19 cellular contexts compared by ENCODE assay signal in genomic region chr5:1282139-1282992, GRCh38. TPM values are rescaled to one million over a fixed set of nuclear protein-coding genes. Genes with fewer than 3 reads are reported as not detected.
A peak's percentile ranks its signal among the peaks of the same experiment; 100 is the strongest.
DNase-seq lines count a peak whose midpoint lies in the region; ATAC-seq, FAIRE-seq and TF ChIP-seq lines count a peak whose summit lies in the region.
"Had no signal": no experiment of that assay in that cellular context is flagged by ENCODE, and none has a peak within 500 bp of the region (broad histone marks: within the 10 kb centered on the region; RNA-seq: fewer than 3 reads in every experiment).

No MANE protein-coding gene starts in this region.

- CTCF ChIA-PET in H1 (lab: Charles Lee; ENCODE audit: partially characterized antibody), result interaction anchor here (0.6 kb wide), 2 partner anchors 92 to 106 kb away, joined by 3 read pairs; no protein-coding TSS in a partner anchor

- H3K27ac ChIP-seq in H9 (ENCODE audit: insufficient read length, low read depth, low read length) (no peak overlapping the region), H1 (ENCODE audit: low read depth, low read length) (no peak overlapping the region), osteoblast (ENCODE audit: low read depth, low read length) (no peak overlapping the region), GM23248 (no peak overlapping the region)
- H3K27ac ChIP-seq: uterus had no signal

- no peak overlapping the region for H3K4me3 ChIP-seq in H1 (ENCODE audit: extremely low read depth in 1 of 4, insufficient read depth in 2 of 4, low read depth in 3 of 4, low read length in 4 of 4)
- no peak overlapping the region for H3K4me3 ChIP-seq in osteoblast (ENCODE audit: insufficient read depth, low read length)
- no peak overlapping the region for H3K4me3 ChIP-seq in GM23248
- H3K4me3 ChIP-seq: GM23338, uterus had no signal

- no peak overlapping the region for H3K4ac ChIP-seq in H9 (ENCODE audit: low read depth, low read length)
- H3K4ac ChIP-seq in H1 (replicated peaks; ENCODE audit: insufficient read length, low read depth, low read length), result no peak overlapping the region

- no peaks in the 10 kb centered on the region for H3F3A ChIP-seq in GM23248 (ENCODE audit: insufficient read depth)

- no peaks in the 10 kb centered on the region for H3K23me2 ChIP-seq in H9 (ENCODE audit: insufficient read length, low read depth, low read length, poor library complexity, severe bottlenecking)
- H3K23me2 ChIP-seq in H1 (ENCODE audit: low read depth, low read length), result no peaks in the 10 kb centered on the region

- in situ Hi-C loops in GM23248 (cut with MboI), result no loop called here

- H4K8ac ChIP-seq in H9 (replicated peaks; ENCODE audit: insufficient read length, low read depth, low read length) (no peak overlapping the region), H1 (ENCODE audit: extremely low read depth, insufficient read depth, low read length) (peak overlapping the region; percentile 57; the same call in 1 of the 2 replicates)

- H3K4me1 Mint-ChIP-seq in H9, result no peaks in the 10 kb centered on the region
- H3K4me1 Mint-ChIP-seq: GM23338; naive thymus-derived CD8-positive, alpha-beta T cell had no signal

- H2BK5ac ChIP-seq in H9 (ENCODE audit: insufficient read length, low read length) (no peak overlapping the region), H1 (ENCODE audit: low read depth, low read length) (no peak overlapping the region; the same call in 1 of the 2 replicates)

- H3K4me2 ChIP-seq in H9 (ENCODE audit: insufficient read depth, insufficient read length, low read length) (no peak overlapping the region), H1 (ENCODE audit: insufficient read depth in 1 of 2, low read depth in 2 of 2, low read length in 2 of 2) (no peak overlapping the region), osteoblast (ENCODE audit: insufficient read depth, low read length) (no peak overlapping the region), GM23248 (ENCODE audit: unreplicated experiment) (no peak overlapping the region)
- H3K4me2 ChIP-seq: GM23338 had no signal

- no peak overlapping the region for H2BK120ac ChIP-seq in H9 (ENCODE audit: low read depth, low read length, poor library complexity, severe bottlenecking)
- H2BK120ac ChIP-seq in H1 (replicated peaks; ENCODE audit: low read depth, low read length), result no peak overlapping the region

- H2AFZ ChIP-seq in H9 (ENCODE audit: low read length), result no peak overlapping the region
- H2AFZ ChIP-seq in H1 (ENCODE audit: low read length), result no peak overlapping the region
- H2AFZ ChIP-seq in osteoblast (ENCODE audit: low read length), result no peak overlapping the region
- no peak overlapping the region for H2AFZ ChIP-seq in GM23248
- H2AFZ ChIP-seq: GM23338 had no signal

- H3K14ac ChIP-seq in H9 (ENCODE audit: insufficient read depth, low read length), result no peak overlapping the region
- H3K14ac ChIP-seq in H1 (ENCODE audit: insufficient read length), result no peak overlapping the region

- no peak for TF ChIP-seq POLR2A in H1 (IDR thresholded peaks at IDR 0.05; ENCODE audit: control extremely low read depth in 1 of 2, low read depth in 2 of 2, low read length in 2 of 2)

- H3K23ac ChIP-seq in H9 (ENCODE audit: insufficient read length, low read depth, low read length) (no peak overlapping the region), H1 (ENCODE audit: insufficient read length) (no peak overlapping the region)

- peaks cover 0 to 18% (median 8%) of the 10 kb centered on the region in 4 experiments; a peak in 4 of 8 replicates for H3K36me3 ChIP-seq in H1 (ENCODE audit: control insufficient read depth in 2 of 4, insufficient read depth in 4 of 4, low read length in 3 of 4)
- no peaks in the 10 kb centered on the region for H3K36me3 ChIP-seq in osteoblast (ENCODE audit: insufficient read depth, low read length)
- H3K36me3 ChIP-seq in GM23248 (ENCODE audit: low read depth), result no peaks in the 10 kb centered on the region
- H3K36me3 ChIP-seq: uterus had no signal

- no peak overlapping the region for H2BK12ac ChIP-seq in H9 (ENCODE audit: insufficient read length, low read depth, low read length)
- H2BK12ac ChIP-seq in H1 (ENCODE audit: low read depth, low read length), result no peak overlapping the region

- H3K9ac ChIP-seq in H9 (ENCODE audit: extremely low read depth, insufficient read length, low read length) (no peak overlapping the region), H1 (replicated peaks in 1 of 4; ENCODE audit: extremely low read depth in 1 of 4, low read depth in 3 of 4, low read length in 3 of 4) (no peak overlapping the region), GM23248 (no peak overlapping the region)

- H3K56ac ChIP-seq in H9 (ENCODE audit: insufficient read length, low read depth, low read length) (no peak overlapping the region), H1 (replicated peaks; ENCODE audit: insufficient read length, low read depth, low read length) (no peak overlapping the region)

- POLR2A ChIA-PET in H1 (lab: Charles Lee; ENCODE audit: partially characterized antibody), result interaction anchor here (0.6 kb wide), 1 partner anchor 67 kb away, joined by 3 read pairs; no protein-coding TSS in a partner anchor

- H4K20me1 ChIP-seq in H9 (ENCODE audit: control insufficient read depth, insufficient read depth, insufficient read length) (peaks cover 4% of the 10 kb centered on the region), H1 (replicated peaks in 1 of 2; ENCODE audit: control insufficient read depth in 1 of 2, insufficient read depth in 2 of 2, low read length in 2 of 2) (peaks cover 6 to 12% of the 10 kb centered on the region in 2 experiments), osteoblast (ENCODE audit: insufficient read depth, low read length) (no peaks in the 10 kb centered on the region), GM23248 (ENCODE audit: insufficient read depth) (no peaks in the 10 kb centered on the region)

- no peak overlapping the region for H4K5ac ChIP-seq in H9 (ENCODE audit: insufficient read length, low read depth, low read length)
- no peak overlapping the region for H4K5ac ChIP-seq in H1 (ENCODE audit: insufficient read length, low read depth, low read length)

- H3K27ac Mint-ChIP-seq in H9, result peak overlapping the region in 2 of 3 experiments; percentile 24 to 63; a peak in 1 of 7 replicates
- H3K27ac Mint-ChIP-seq: activated T-helper 2 cell treated with anti-CD3 and anti-CD28 coated beads, Interferon-gamma antibody, Interleukin-2, Interleukin-4, amounts not matched to agents 10 μg/mL and 5 μg/mL and 100 μg/mL, durations not matched to agents 14 hours and 24 hours and 36 hours; GM23338 had no signal

- DNase-seq in H9 (peak; percentile 22), NCI-H2029 (lab: John Stamatoyannopoulos, UW) (peak; percentile 22), H1 (ENCODE audit: low read depth in 1 of 2, low spot score in 2 of 2) (no peak), osteoblast (ENCODE audit: insufficient read length, low spot score, missing footprints) (peak; percentile 80), GM23248 (no peak)
- no peak for DNase-seq in stimulated activated naive CD8-positive, alpha-beta T cell treated with anti-CD3 and anti-CD28 coated beads, Interleukin-15, Interleukin-2, amounts not matched to agents 100 U/mL and 50 U/mL, for 24 hours
- DNase-seq: activated CD4-positive, alpha-beta T cell treated with anti-CD3 and anti-CD28 coated beads, Interleukin-2, amount 50 U/mL, for 4 hours; GF-D8; IMR-90; NCI-H1417; SIG-M5; stimulated activated CD4-positive, alpha-beta T cell treated with anti-CD3 and anti-CD28 coated beads, Interleukin-2, amount 100 ng/mL, for 48 hours; T-helper 9 cell; uterus had no signal

- H3K18ac ChIP-seq in H9 (ENCODE audit: insufficient read length, low read depth, low read length) (no peak overlapping the region), H1 (ENCODE audit: extremely low read depth, low read length) (no peak overlapping the region)

- no peak for FAIRE-seq in H1 (lab: Jason Lieb, UNC)

- H3K79me2 ChIP-seq in H9 (ENCODE audit: insufficient read depth, low read length) (peaks cover 5% of the 10 kb centered on the region; the same call in 1 of the 2 replicates), H1 (ENCODE audit: control insufficient read depth in 1 of 2, insufficient read depth in 2 of 2, low read length in 2 of 2) (peaks cover 0 to 27% of the 10 kb centered on the region in 2 experiments; a peak in 3 of 4 replicates), osteoblast (ENCODE audit: insufficient read depth, low read length) (no peaks in the 10 kb centered on the region), GM23248 (ENCODE audit: insufficient read depth) (no peaks in the 10 kb centered on the region)

- no peaks in the 10 kb centered on the region for H3K27me3 ChIP-seq in H9 (ENCODE audit: insufficient read depth, low read length)
- H3K27me3 ChIP-seq in H1 (replicated peaks in 1 of 4; ENCODE audit: control insufficient read depth in 3 of 4, extremely low read depth in 1 of 4, insufficient read depth in 3 of 4, low read length in 3 of 4), result no peaks in the 10 kb centered on the region
- H3K27me3 ChIP-seq in osteoblast (ENCODE audit: insufficient read depth, low read length), result no peaks in the 10 kb centered on the region
- H3K27me3 ChIP-seq in GM23248 (replicated peaks; ENCODE audit: insufficient read depth), result no peaks in the 10 kb centered on the region
- H3K27me3 ChIP-seq: uterus had no signal

- TF ChIP-seq CTCF in H9 (conservative IDR thresholded peaks at IDR 0.05) (no peak), H1 (IDR thresholded peaks at IDR 0.05; ENCODE audit: control extremely low read depth in 1 of 3, insufficient read depth in 1 of 3, low read depth in 1 of 3, low read length in 3 of 3) (no peak), osteoblast (IDR thresholded peaks at IDR 0.05; ENCODE audit: extremely low read depth, low read depth, low read length) (no peak)

- TF ChIP-seq EP300 in H1 (IDR thresholded peaks at IDR 0.05; ENCODE audit: borderline replicate concordance in 1 of 2, low read depth in 2 of 2, low read length in 2 of 2), result no peak

- H3K4me1 ChIP-seq in H9 (ENCODE audit: insufficient read depth, low read length) (no peaks in the 10 kb centered on the region), H1 (replicated peaks in 1 of 4; ENCODE audit: control insufficient read depth in 3 of 4, insufficient read depth in 4 of 4, low read length in 3 of 4) (no peaks in the 10 kb centered on the region), osteoblast (ENCODE audit: insufficient read depth, low read length) (no peaks in the 10 kb centered on the region), GM23248 (ENCODE audit: insufficient read depth) (no peaks in the 10 kb centered on the region)
- H3K4me1 ChIP-seq: uterus had no signal

- TF ChIP-seq RAD21 in H1 (IDR thresholded peaks at IDR 0.05 in 1 of 2, conservative IDR thresholded peaks at IDR 0.05 in 1 of 2; ENCODE audit: low read depth in 2 of 2, low read length in 2 of 2), result no peak

- no peak for ATAC-seq in HG02763 (IDR thresholded peaks at IDR 0.05; ENCODE audit: unreplicated experiment)
- no peak for ATAC-seq in stimulated activated naive CD8-positive, alpha-beta T cell treated with anti-CD3 and anti-CD28 coated beads, Interleukin-15, Interleukin-2, amounts not matched to agents 100 U/mL and 50 U/mL, for 24 hours
- ATAC-seq: GM23338; naive thymus-derived CD8-positive, alpha-beta T cell had no signal

- H3K79me1 ChIP-seq in H9 (ENCODE audit: insufficient read depth, low read depth, low read length, poor library complexity, severe bottlenecking) (no peaks in the 10 kb centered on the region), H1 (ENCODE audit: low read depth, low read length) (peaks cover 3% of the 10 kb centered on the region; the same call in 1 of the 2 replicates)

- no peak overlapping the region for H2AK5ac ChIP-seq in H9 (ENCODE audit: insufficient read length, low read length)
- no peak overlapping the region for H2AK5ac ChIP-seq in H1 (ENCODE audit: low read depth, low read length)

- no peak overlapping the region for H3K4me3 Mint-ChIP-seq in H9
- H3K4me3 Mint-ChIP-seq: GM23338; naive thymus-derived CD8-positive, alpha-beta T cell had no signal

- no CpG with 5 or more reads among the region's 37 CpGs for WGBS in H9 (ENCODE audit: extremely low coverage, insufficient read length, low lambda C conversion rate)
- WGBS in H1 (ENCODE audit: extremely low coverage in 1 of 2, insufficient coverage in 1 of 2, insufficient read length in 1 of 2, insufficient replicate concordance in 2 of 2, low coverage in 1 of 2, low lambda C conversion rate in 2 of 2, missing lambda C conversion rate in 1 of 2), 2 experiments, result 89% methylated on average over 37 of the region's 37 CpGs; no CpG with 5 or more reads in 1 of the 2 experiments
- WGBS in GM23248 (ENCODE audit: low coverage in 1 of 2, low lambda C conversion rate in 2 of 2, missing lambda C conversion rate in 2 of 2), 2 experiments, result 51 to 57% methylated on average over 35 to 37 of the region's 37 CpGs

- no peaks in the 10 kb centered on the region for H3K27me3 Mint-ChIP-seq in H9 (ENCODE audit: low read depth)
- H3K27me3 Mint-ChIP-seq: naive thymus-derived CD8-positive, alpha-beta T cell had no signal

- no peaks in the 10 kb centered on the region for H3K9me3 ChIP-seq in H9 (ENCODE audit: control insufficient read depth, low read depth, low read length)
- no peaks in the 10 kb centered on the region for H3K9me3 ChIP-seq in H1 (ENCODE audit: insufficient read depth in 2 of 2, low read depth in 1 of 2, low read length in 1 of 2)
- H3K9me3 ChIP-seq in osteoblast (ENCODE audit: low read depth, low read length), result no peaks in the 10 kb centered on the region
- H3K9me3 ChIP-seq in GM23248 (ENCODE audit: low read depth), result no peaks in the 10 kb centered on the region
- H3K9me3 ChIP-seq: uterus had no signal

- H3K36me3 Mint-ChIP-seq in H9 (ENCODE audit: insufficient read depth in 1 of 3, low read depth in 3 of 3), result peaks cover 18 to 24% (median 22%) of the 10 kb centered on the region in 3 experiments

- H3T11ph ChIP-seq in H9 (ENCODE audit: low read length), result no peak overlapping the region

- no peak overlapping the region for H2BK20ac ChIP-seq in H9 (ENCODE audit: low read depth, low read length, poor library complexity, severe bottlenecking)
- H2BK20ac ChIP-seq in H1 (ENCODE audit: low read length), result no peak overlapping the region

- no peak overlapping the region for H2BK15ac ChIP-seq in H9 (ENCODE audit: low read depth, low read length)
- no peak overlapping the region for H2BK15ac ChIP-seq in H1 (ENCODE audit: low read length)

- no peaks in the 10 kb centered on the region; a peak in 1 of 5 replicates for H3K9me3 Mint-ChIP-seq in H9
- H3K9me3 Mint-ChIP-seq: activated T-helper 2 cell treated with anti-CD3 and anti-CD28 coated beads, Interferon-gamma antibody, Interleukin-2, Interleukin-4, amounts not matched to agents 10 μg/mL and 5 μg/mL and 100 μg/mL, durations not matched to agents 14 hours and 24 hours and 36 hours; GM23338 had no signal

- H4K91ac ChIP-seq in H9 (ENCODE audit: insufficient read length, low read depth, low read length) (no peak overlapping the region), H1 (replicated peaks; ENCODE audit: insufficient read length, low read length) (no peak overlapping the region)

- H3K9me2 ChIP-seq in GM23248 (ENCODE audit: insufficient read depth), result no peaks in the 10 kb centered on the region

RNA-seq across cellular contexts. Expression of gene TERT, which starts 12.5 kb away (rescaled TPM):
- total RNA-seq in H9 (2021) (13.3 and 15.5 TPM in 2 replicates), osteoblast (not detected in 2 replicates)
- 21.0 and 23.1 TPM in 2 replicates for total RNA-seq in H1 (2021; fragmentation: NEBNext Ultra II Directional; extraction: Animal tissue kit (Norgen Biotek cat#: 25700))
- polyA plus RNA-seq in H1 (2011; rRNA removed) (13.1 and 23.0 TPM in 2 replicates), GM23248 (2016; fragmentation: Nextera tagmentation; extraction: Ambion mirVana) (not detected in 2 replicates)
- polyA plus RNA-seq in H1 (2011; cell fraction: cytosol; rRNA removed), result 19.3 TPM
- polyA plus RNA-seq in H1 (2011; cell fraction: nucleus; rRNA removed), result 70.1 TPM
- polyA plus RNA-seq in H1 (2012, experiment 1 of 2), result 11.6 to 23.1 TPM (median 17.1 TPM) in 4 replicates
- polyA plus RNA-seq in H1 (2012, experiment 2 of 2), result 10.2 TPM
- polyA plus RNA-seq in H1 (2013, experiment 1 of 2), result 16.6 TPM
- polyA plus RNA-seq in H1 (2013, experiment 2 of 2), result 13.5 TPM
- polyA minus RNA-seq in H1 (2011; rRNA and poly(A)+ RNA removed), result 12.3 and 13.0 TPM in 2 replicates
- polyA minus RNA-seq in H1 (2011; cell fraction: cytosol; rRNA and poly(A)+ RNA removed), result 20.2 TPM
- polyA minus RNA-seq in H1 (2011; cell fraction: nucleus; rRNA and poly(A)+ RNA removed), result 38.0 TPM
- not detected in 2 replicates for total RNA-seq in GM23248 (2014; rRNA removed; shearing (Covaris generic))
- total RNA-seq: glomerular endothelial cell, IMR-90 had no signal
- polyA plus RNA-seq: IMR-90 had no signal

RNA-seq across cellular contexts. Expression of gene SLC6A18, which starts 57.2 kb away (rescaled TPM):
- total RNA-seq in H9 (2021), result not detected in 2 replicates
- not detected in 2 replicates for total RNA-seq in H1 (2021; fragmentation: NEBNext Ultra II Directional; extraction: Animal tissue kit (Norgen Biotek cat#: 25700))
- polyA plus RNA-seq in H1 (2011; rRNA removed), result 0.03 TPM in 1 of 2 replicates, not detected in the other
- polyA plus RNA-seq in H1 (2011; cell fraction: cytosol; rRNA removed), result not detected
- polyA plus RNA-seq in H1 (2011; cell fraction: nucleus; rRNA removed), result not detected
- polyA plus RNA-seq in H1 (2012, experiment 1 of 2), result not detected in 4 replicates
- not detected for polyA plus RNA-seq in H1 (2012, experiment 2 of 2)
- not detected for polyA plus RNA-seq in H1 (2013, experiment 1 of 2)
- polyA plus RNA-seq in H1 (2013, experiment 2 of 2), result not detected
- polyA minus RNA-seq in H1 (2011; rRNA and poly(A)+ RNA removed), result not detected in 2 replicates
- not detected for polyA minus RNA-seq in H1 (2011; cell fraction: cytosol; rRNA and poly(A)+ RNA removed)
- not detected for polyA minus RNA-seq in H1 (2011; cell fraction: nucleus; rRNA and poly(A)+ RNA removed)
- total RNA-seq in osteoblast, result not detected in 2 replicates
- total RNA-seq in GM23248 (2014; rRNA removed; shearing (Covaris generic)), result not detected in 2 replicates
- not detected in 2 replicates for polyA plus RNA-seq in GM23248 (2016; fragmentation: Nextera tagmentation; extraction: Ambion mirVana)
- total RNA-seq: activated T-helper 2 cell treated with anti-CD3 and anti-CD28 coated beads, Interferon-gamma antibody, Interleukin-2, Interleukin-4, amounts not matched to agents 10 μg/mL and 5 μg/mL and 100 μg/mL, durations not matched to agents 14 hours and 24 hours and 36 hours; glomerular endothelial cell; GM23338; IMR-90; naive thymus-derived CD8-positive, alpha-beta T cell; uterus had no signal
- polyA plus RNA-seq: GM23338; IMR-90; naive thymus-derived CD8-positive, alpha-beta T cell had no signal

Comparison
In these comparisons a context has a peak if more than half of its experiments do, and no peak if none do; other contexts are left out.
1. DNase-seq: peak in H9 (single experiment), NCI-H2029 (single experiment) and osteoblast (single experiment); none in H1 (0 of 2), stimulated activated naive CD8-positive, alpha-beta T cell treated with anti-CD3 and anti-CD28 coated beads, Interleukin-15, Interleukin-2, amounts not matched to agents 100 U/mL and 50 U/mL, for 24 hours (single experiment) and GM23248 (single experiment).
2. RNA of gene TERT, which starts 12.5 kb away (total RNA-seq): 21.0 to 23.1 TPM in H1 and 13.3 to 15.5 TPM in H9; not detected in osteoblast and not detected in GM23248; every median in the first group is over 10 times any median in the second.